17 cellular contexts compared by ENCODE assay signal in the genomic region with DNA sequence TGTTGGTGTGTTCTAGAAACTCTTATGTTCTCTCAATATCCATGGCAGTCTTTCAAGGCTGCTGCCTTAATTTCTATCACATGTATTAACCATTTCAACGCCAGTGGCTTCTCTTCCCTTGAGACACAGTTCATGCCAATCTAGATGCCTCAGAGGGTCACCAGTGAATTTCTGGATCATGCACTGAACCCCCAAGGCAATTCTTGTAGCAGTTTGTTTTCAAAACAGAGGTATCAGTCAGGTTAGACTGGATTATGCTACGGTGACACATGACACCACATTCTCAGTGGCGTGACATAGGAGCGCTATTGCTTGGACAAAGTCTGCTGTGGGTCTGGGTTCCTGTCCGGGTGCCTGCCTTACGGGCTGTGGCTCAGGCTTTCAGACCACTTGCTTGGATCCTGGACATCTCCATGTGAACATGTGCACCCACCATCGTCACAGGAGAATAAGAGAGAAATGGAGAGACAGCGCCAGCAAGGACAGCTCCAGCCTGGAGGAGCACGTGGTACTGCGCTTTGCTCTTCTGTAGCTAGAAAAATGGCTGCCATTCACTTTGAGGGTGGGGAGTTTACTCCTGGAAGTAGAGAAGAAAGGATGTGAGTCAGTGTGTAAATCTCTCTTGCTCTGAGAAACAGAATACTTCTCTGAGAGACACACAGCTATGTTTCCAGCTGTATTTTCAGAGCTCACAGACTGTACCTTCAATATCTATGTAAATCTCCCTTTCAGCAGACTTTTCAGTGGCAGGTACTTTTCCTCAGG.
"Had no signal": no experiment of that assay in that cellular context is flagged by ENCODE, and none has a peak within 500 bp of the region (broad histone marks: within the 10 kb centered on the region; RNA-seq: fewer than 3 reads in every experiment).

No MANE protein-coding gene starts in this region.

- H3K4me3 ChIP-seq: heart left ventricle, spleen, testis, tibial nerve had no signal

- H3K27ac ChIP-seq: heart left ventricle, spleen, testis, tibial nerve had no signal

- ATAC-seq: effector memory CD8-positive, alpha-beta T cell; heart left ventricle; left colon; sciatic nerve; stimulated activated naive B cell treated with anti-CD40 and anti-IgM and Interleukin-4, amounts not matched to agents 10 μg/mL and 1 μg/mL and 100 μg/mL, for 72 hours; stimulated activated naive CD8-positive, alpha-beta T cell treated with anti-CD3 and anti-CD28 coated beads, Interleukin-15, amount 100 ng/mL, for 72 hours had no signal

- H3K9me3 ChIP-seq: heart left ventricle, spleen, testis, tibial nerve had no signal

- DNase-seq: effector memory CD8-positive, alpha-beta T cell; foreskin melanocyte; heart left ventricle; hippocampal formation; left colon; mesendoderm; naive B cell; nephron progenitor cell; spleen; stimulated activated CD4-positive, alpha-beta T cell treated with anti-CD3 and anti-CD28 coated beads, Interleukin-2, amount 100 ng/mL, for 24 hours; stimulated activated CD4-positive, alpha-beta T cell treated with anti-CD3 and anti-CD28 coated beads, Interleukin-4, amount 100 ng/mL, for 4 hours; stimulated activated naive B cell treated with anti-CD40 and anti-IgM and Interleukin-4, amounts not matched to agents 10 μg/mL and 1 μg/mL and 100 μg/mL, for 72 hours; stimulated activated naive CD8-positive, alpha-beta T cell treated with anti-CD3 and anti-CD28 coated beads, Interleukin-15, amount 100 ng/mL, for 72 hours; testis had no signal

- FAIRE-seq: colon had no signal

- H3K36me3 ChIP-seq: heart left ventricle, spleen, tibial nerve had no signal

- H3K4me1 ChIP-seq: heart left ventricle, spleen, testis, tibial nerve had no signal

- H3K27me3 ChIP-seq: heart left ventricle, spleen, testis, tibial nerve had no signal
